ENCODE assay signal across 28 cellular contexts in the genomic region with DNA sequence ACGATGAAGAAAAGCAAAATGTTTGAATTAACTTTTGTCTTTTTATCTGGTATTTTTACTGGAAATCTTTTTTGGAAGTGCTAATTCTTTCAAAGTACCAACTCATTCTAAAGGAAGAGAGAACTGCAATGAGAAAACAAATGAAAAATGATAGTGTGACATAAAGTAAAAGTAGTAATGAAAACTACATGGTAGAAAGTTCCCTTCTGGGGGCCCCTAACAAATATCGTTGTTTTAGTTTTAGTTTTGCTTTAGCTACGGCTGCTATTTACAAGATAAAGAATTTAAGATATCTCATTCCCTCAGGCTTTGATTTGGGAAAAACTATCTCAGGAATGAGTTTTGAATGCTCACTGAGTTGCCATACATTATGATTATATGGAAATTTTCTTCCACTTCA.
"Had no signal": no experiment of that assay in that cellular context is flagged by ENCODE, and none has a peak within 500 bp of the region (broad histone marks: within the 10 kb centered on the region; RNA-seq: fewer than 3 reads in every experiment).

No MANE protein-coding gene starts in this region.

- H3K27ac ChIP-seq: ascending aorta, body of pancreas, PC-9 had no signal

- H3K4me2 ChIP-seq: PC-9 had no signal

- H2AFZ ChIP-seq: PC-9 had no signal

- H3K27ac Mint-ChIP-seq: activated B cell treated with CpG ODN at 0.5 μM for 24 hours; activated CD4-positive, alpha-beta T cell treated with anti-CD3 and anti-CD28 coated beads, Interleukin-2, amount 10 ng/mL, durations not matched to agents 24 days and 14 days; activated CD8-positive, alpha-beta memory T cell treated with anti-CD3 and anti-CD28 coated beads, Interleukin-2, amount 10 ng/mL, durations not matched to agents 7 days and 5 days; activated naive CD4-positive, alpha-beta T cell treated with anti-CD3 and anti-CD28 coated beads, Interleukin-2, amount 50 U/mL, for 24 hours; activated T-cell treated with anti-CD3 and anti-CD28 coated beads, Interleukin-2, amount 50 U/mL, for 24 hours; activated T-helper 1 cell treated with anti-CD3 and anti-CD28 coated beads, Interleukin-12 subunit alpha, Interleukin-12 subunit beta, Interleukin-2, Interleukin-4 antibody, amounts not matched to agents 30 ng/mL and 10 ng/mL and 1 ng/mL, durations not matched to agents 14 hours and 24 hours and 36 hours; T-cell had no signal

- H3K36me3 ChIP-seq: ascending aorta had no signal

- H3K27me3 Mint-ChIP-seq: activated B cell treated with CpG ODN at 0.5 μM for 24 hours; activated CD4-positive, alpha-beta T cell treated with anti-CD3 and anti-CD28 coated beads, Interleukin-2, amount 10 ng/mL, durations not matched to agents 24 days and 14 days; activated CD8-positive, alpha-beta memory T cell treated with anti-CD3 and anti-CD28 coated beads, Interleukin-2, amount 10 ng/mL, durations not matched to agents 7 days and 5 days; activated naive CD4-positive, alpha-beta T cell treated with anti-CD3 and anti-CD28 coated beads, Interleukin-2, amount 50 U/mL, for 24 hours; activated T-cell treated with anti-CD3 and anti-CD28 coated beads, Interleukin-2, amount 50 U/mL, for 24 hours; T-cell had no signal

- H3K4me3 ChIP-seq: ascending aorta, body of pancreas, PC-9 had no signal

- H3K4me3 Mint-ChIP-seq: activated B cell treated with CpG ODN at 0.5 μM for 24 hours; activated CD4-positive, alpha-beta T cell treated with anti-CD3 and anti-CD28 coated beads, Interleukin-2, amount 10 ng/mL, durations not matched to agents 24 days and 14 days; activated CD8-positive, alpha-beta memory T cell treated with anti-CD3 and anti-CD28 coated beads, Interleukin-2, amount 10 ng/mL, durations not matched to agents 7 days and 5 days; activated naive CD4-positive, alpha-beta T cell treated with anti-CD3 and anti-CD28 coated beads, Interleukin-2, amount 50 U/mL, for 24 hours; activated T-cell treated with anti-CD3 and anti-CD28 coated beads, Interleukin-2, amount 50 U/mL, for 24 hours; activated T-helper 1 cell treated with anti-CD3 and anti-CD28 coated beads, Interleukin-12 subunit alpha, Interleukin-12 subunit beta, Interleukin-2, Interleukin-4 antibody, amounts not matched to agents 30 ng/mL and 10 ng/mL and 1 ng/mL, durations not matched to agents 14 hours and 24 hours and 36 hours; T-cell had no signal

- ATAC-seq: activated CD8-positive, alpha-beta memory T cell treated with anti-CD3 and anti-CD28 coated beads, Interleukin-2, amount 10 ng/mL, durations not matched to agents 7 days and 5 days; body of pancreas; T-cell had no signal

- H3K27me3 ChIP-seq: ascending aorta, body of pancreas had no signal

- DNase-seq: activated B cell treated with CpG ODN at 0.5 μM for 24 hours; activated CD4-positive, alpha-beta T cell treated with anti-CD3 and anti-CD28 coated beads for 1 hour; activated CD4-positive, alpha-beta T cell treated with anti-CD3 and anti-CD28 coated beads, Interleukin-2, amount 10 ng/mL, durations not matched to agents 24 days and 14 days; activated CD4-positive, alpha-beta T cell treated with anti-CD3 and anti-CD28 coated beads, Interleukin-2, amount 50 U/mL, for 48 hours; activated CD8-positive, alpha-beta memory T cell treated with anti-CD3 and anti-CD28 coated beads, Interleukin-2, amount 10 ng/mL, durations not matched to agents 7 days and 5 days; activated effector memory CD4-positive, alpha-beta T cell treated with Interleukin-2 at 50 U/mL for 16 hours; activated naive CD4-positive, alpha-beta T cell; activated T-cell treated with anti-CD3 and anti-CD28 coated beads, Interleukin-2, amount 50 U/mL, for 24 hours; amniotic stem cell; body of pancreas; central memory CD4-positive, alpha-beta T cell; KG1; MV-4-11; NCI-H1092 treated with DMSO at 0.1 percent for 48 hours; NCI-H1417 treated with DMSO at 0.1 percent for 48 hours; NCI-H1694; NCI-H2029 treated with DMSO at 0.1 percent for 48 hours; NCI-H345; NCI-H510A; NCI-H69; PC-9; SHP77 treated with DMSO at 0.1 percent for 48 hours; T-cell; T-helper 2 cell; T1000 had no signal

- H3K4me1 Mint-ChIP-seq: activated B cell treated with CpG ODN at 0.5 μM for 24 hours; activated CD4-positive, alpha-beta T cell treated with anti-CD3 and anti-CD28 coated beads, Interleukin-2, amount 10 ng/mL, durations not matched to agents 24 days and 14 days; activated CD8-positive, alpha-beta memory T cell treated with anti-CD3 and anti-CD28 coated beads, Interleukin-2, amount 10 ng/mL, durations not matched to agents 7 days and 5 days; activated naive CD4-positive, alpha-beta T cell treated with anti-CD3 and anti-CD28 coated beads, Interleukin-2, amount 50 U/mL, for 24 hours; T-cell had no signal

- H3K9me3 ChIP-seq: ascending aorta, body of pancreas had no signal

- H3K4me1 ChIP-seq: ascending aorta, body of pancreas had no signal

- H3K9me3 Mint-ChIP-seq: activated B cell treated with CpG ODN at 0.5 μM for 24 hours; activated CD4-positive, alpha-beta T cell treated with anti-CD3 and anti-CD28 coated beads, Interleukin-2, amount 10 ng/mL, durations not matched to agents 24 days and 14 days; activated naive CD4-positive, alpha-beta T cell treated with anti-CD3 and anti-CD28 coated beads, Interleukin-2, amount 50 U/mL, for 24 hours; activated T-helper 1 cell treated with anti-CD3 and anti-CD28 coated beads, Interleukin-12 subunit alpha, Interleukin-12 subunit beta, Interleukin-2, Interleukin-4 antibody, amounts not matched to agents 30 ng/mL and 10 ng/mL and 1 ng/mL, durations not matched to agents 14 hours and 24 hours and 36 hours; T-cell had no signal
